Comparison of ENCODE assay signal across 1 cellular context in genomic region chr11:27506200-27507182, GRCh38.
TF ChIP-seq lines count a peak whose summit lies in the region.

A gene with protein sequence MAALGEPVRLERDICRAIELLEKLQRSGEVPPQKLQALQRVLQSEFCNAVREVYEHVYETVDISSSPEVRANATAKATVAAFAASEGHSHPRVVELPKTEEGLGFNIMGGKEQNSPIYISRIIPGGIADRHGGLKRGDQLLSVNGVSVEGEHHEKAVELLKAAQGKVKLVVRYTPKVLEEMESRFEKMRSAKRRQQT (minus strand): TSS chr11:27506769. CDS start chr11:27506752, 17 bp downstream.

TF ChIP-seq in HepG2, 621 proteins besides CTCF, POLR2A, EP300 and RAD21 (continued from another document and continues in another):
- TF ChIP-seq ZNF234 (CRISPR knock-in tag; conservative IDR thresholded peaks at IDR 0.05) (no peak), GTF3A (CRISPR knock-in tag; conservative IDR thresholded peaks at IDR 0.05) (0 out of 2 replicates have a peak, but pooled peaks have one; percentile 25), ZNF615 (CRISPR knock-in tag; IDR thresholded peaks at IDR 0.05; ENCODE audit: borderline replicate concordance) (no peak; the same call in 1 of the 2 replicates), ZNF773 (CRISPR knock-in tag; IDR thresholded peaks at IDR 0.05; ENCODE audit: borderline replicate concordance) (no peak), MEIS2 (CRISPR knock-in tag; IDR thresholded peaks at IDR 0.05) (no peak), MAF1 (CRISPR knock-in tag; IDR thresholded peaks at IDR 0.05; ENCODE audit: borderline replicate concordance) (peak; percentile 63; the same call in 1 of the 2 replicates), ZNF468 (CRISPR knock-in tag; IDR thresholded peaks at IDR 0.05) (no peak), FOXK2 (IDR thresholded peaks at IDR 0.05) (no peak), ZNF605 (CRISPR knock-in tag; IDR thresholded peaks at IDR 0.05) (peak; percentile 85), ZSCAN21 (CRISPR knock-in tag; IDR thresholded peaks at IDR 0.05; ENCODE audit: borderline replicate concordance) (peak; percentile 74), ZFP82 (CRISPR knock-in tag; IDR thresholded peaks at IDR 0.05; ENCODE audit: borderline replicate concordance) (no peak; the same call in 1 of the 2 replicates), ZBTB8A (CRISPR knock-in tag; IDR thresholded peaks at IDR 0.05; ENCODE audit: borderline replicate concordance, low read depth) (no peak; the same call in 1 of the 2 replicates), MAFK (conservative IDR thresholded peaks at IDR 0.05 in 1 of 2, IDR thresholded peaks at IDR 0.05 in 1 of 2; ENCODE audit: low read length in 2 of 2) (no peak), ZBTB4 (CRISPR knock-in tag; IDR thresholded peaks at IDR 0.05; ENCODE audit: borderline replicate concordance) (peak; percentile 58; the same call in 1 of the 2 replicates), ZNF256 (CRISPR knock-in tag; conservative IDR thresholded peaks at IDR 0.05) (no peak; the same call in 1 of the 2 replicates), PCBP2 (optimal IDR thresholded peaks at IDR 0.05; ENCODE audit: low read depth, low read length, poor library complexity, severe bottlenecking) (no peak), JDP2 (CRISPR knock-in tag; IDR thresholded peaks at IDR 0.05; ENCODE audit: borderline replicate concordance) (no peak), ZNF260 (CRISPR knock-in tag; IDR thresholded peaks at IDR 0.05; ENCODE audit: borderline replicate concordance, low read depth) (no peak), POLR2AphosphoS2 (IDR thresholded peaks at IDR 0.05; ENCODE audit: low read depth, low read length) (no peak), PAX8 (CRISPR knock-in tag; IDR thresholded peaks at IDR 0.05; ENCODE audit: borderline replicate concordance) (no peak), TEAD3 (CRISPR knock-in tag; optimal IDR thresholded peaks at IDR 0.05; ENCODE audit: borderline replicate concordance) (no peak), PCBP1 (IDR thresholded peaks at IDR 0.05; ENCODE audit: borderline replicate concordance, low read depth, low read length) (0 out of 2 replicates have a peak, but pooled peaks have one; percentile 69), ZNF589 (CRISPR knock-in tag; conservative IDR thresholded peaks at IDR 0.05) (no peak), ZNF646 (CRISPR knock-in tag; IDR thresholded peaks at IDR 0.05) (no peak), ZNF737 (CRISPR knock-in tag; IDR thresholded peaks at IDR 0.05; ENCODE audit: borderline replicate concordance) (no peak; the same call in 1 of the 2 replicates), PAWR (CRISPR knock-in tag; IDR thresholded peaks at IDR 0.05; ENCODE audit: borderline replicate concordance) (no peak), RBM39 (IDR thresholded peaks at IDR 0.05; ENCODE audit: low read depth, low read length, poor library complexity, severe bottlenecking) (no peak), ZNF7 (CRISPR knock-in tag; IDR thresholded peaks at IDR 0.05) (no peak), HOXA5 (CRISPR knock-in tag; IDR thresholded peaks at IDR 0.05) (peak; percentile 87), ZNF17 (CRISPR knock-in tag; IDR thresholded peaks at IDR 0.05) (no peak), ZBTB1 (CRISPR knock-in tag; IDR thresholded peaks at IDR 0.05; ENCODE audit: borderline replicate concordance) (no peak), THYN1 (CRISPR knock-in tag; IDR thresholded peaks at IDR 0.05; ENCODE audit: borderline replicate concordance, low read depth) (no peak), GFI1 (CRISPR knock-in tag; IDR thresholded peaks at IDR 0.05; ENCODE audit: borderline replicate concordance) (peak; percentile 56; the same call in 1 of the 2 replicates), TOE1 (CRISPR knock-in tag; IDR thresholded peaks at IDR 0.05) (peak; percentile 52; the same call in 1 of the 2 replicates), CREB1 (IDR thresholded peaks at IDR 0.05) (peak; percentile 89), CREB1 (CRISPR knock-in tag; IDR thresholded peaks at IDR 0.05) (peak; percentile 97), ARID2 (CRISPR knock-in tag; IDR thresholded peaks at IDR 0.05; ENCODE audit: borderline replicate concordance) (peak; percentile 76; the same call in 1 of the 2 replicates), MXI1 (IDR thresholded peaks at IDR 0.05; ENCODE audit: borderline replicate concordance, low read depth, low read length) (peak; percentile 8; the same call in 2 of the 3 replicates), ZNF512 (CRISPR knock-in tag; IDR thresholded peaks at IDR 0.05) (no peak), HMG20B (CRISPR knock-in tag; conservative IDR thresholded peaks at IDR 0.05) (no peak), ZNF12 (CRISPR knock-in tag; IDR thresholded peaks at IDR 0.05) (no peak), REPIN1 (CRISPR knock-in tag; IDR thresholded peaks at IDR 0.05; ENCODE audit: borderline replicate concordance, low read depth) (peak; percentile 93)
- TF ChIP-seq, protein P1, sequence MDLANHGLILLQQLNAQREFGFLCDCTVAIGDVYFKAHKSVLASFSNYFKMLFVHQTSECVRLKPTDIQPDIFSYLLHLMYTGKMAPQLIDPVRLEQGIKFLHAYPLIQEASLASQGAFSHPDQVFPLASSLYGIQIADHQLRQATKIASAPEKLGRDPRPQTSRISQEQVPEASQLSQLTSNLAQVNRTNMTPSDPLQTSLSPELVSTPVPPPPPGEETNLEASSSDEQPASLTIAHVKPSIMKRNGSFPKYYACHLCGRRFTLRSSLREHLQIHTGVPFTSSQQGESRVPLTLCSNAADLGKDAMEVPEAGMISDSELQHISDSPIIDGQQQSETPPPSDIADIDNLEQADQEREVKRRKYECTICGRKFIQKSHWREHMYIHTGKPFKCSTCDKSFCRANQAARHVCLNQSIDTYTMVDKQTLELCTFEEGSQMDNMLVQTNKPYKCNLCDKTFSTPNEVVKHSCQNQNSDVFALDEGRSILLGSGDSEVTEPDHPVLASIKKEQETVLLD (CRISPR knock-in tag; IDR thresholded peaks at IDR 0.05; ENCODE audit: low read depth) = no peak
- TF ChIP-seq, protein P2, sequence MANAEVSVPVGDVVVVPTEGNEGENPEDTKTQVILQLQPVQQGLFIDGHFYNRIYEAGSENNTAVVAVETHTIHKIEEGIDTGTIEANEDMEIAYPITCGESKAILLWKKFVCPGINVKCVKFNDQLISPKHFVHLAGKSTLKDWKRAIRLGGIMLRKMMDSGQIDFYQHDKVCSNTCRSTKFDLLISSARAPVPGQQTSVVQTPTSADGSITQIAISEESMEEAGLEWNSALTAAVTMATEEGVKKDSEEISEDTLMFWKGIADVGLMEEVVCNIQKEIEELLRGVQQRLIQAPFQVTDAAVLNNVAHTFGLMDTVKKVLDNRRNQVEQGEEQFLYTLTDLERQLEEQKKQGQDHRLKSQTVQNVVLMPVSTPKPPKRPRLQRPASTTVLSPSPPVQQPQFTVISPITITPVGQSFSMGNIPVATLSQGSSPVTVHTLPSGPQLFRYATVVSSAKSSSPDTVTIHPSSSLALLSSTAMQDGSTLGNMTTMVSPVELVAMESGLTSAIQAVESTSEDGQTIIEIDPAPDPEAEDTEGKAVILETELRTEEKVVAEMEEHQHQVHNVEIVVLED (CRISPR knock-in tag; IDR thresholded peaks at IDR 0.05; ENCODE audit: borderline replicate concordance) = no peak
- TF ChIP-seq, protein P3, sequence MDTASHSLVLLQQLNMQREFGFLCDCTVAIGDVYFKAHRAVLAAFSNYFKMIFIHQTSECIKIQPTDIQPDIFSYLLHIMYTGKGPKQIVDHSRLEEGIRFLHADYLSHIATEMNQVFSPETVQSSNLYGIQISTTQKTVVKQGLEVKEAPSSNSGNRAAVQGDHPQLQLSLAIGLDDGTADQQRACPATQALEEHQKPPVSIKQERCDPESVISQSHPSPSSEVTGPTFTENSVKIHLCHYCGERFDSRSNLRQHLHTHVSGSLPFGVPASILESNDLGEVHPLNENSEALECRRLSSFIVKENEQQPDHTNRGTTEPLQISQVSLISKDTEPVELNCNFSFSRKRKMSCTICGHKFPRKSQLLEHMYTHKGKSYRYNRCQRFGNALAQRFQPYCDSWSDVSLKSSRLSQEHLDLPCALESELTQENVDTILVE (CRISPR knock-in tag; IDR thresholded peaks at IDR 0.05) = peak; percentile 53; the same call in 1 of the 2 replicates
- TF ChIP-seq, protein P4, sequence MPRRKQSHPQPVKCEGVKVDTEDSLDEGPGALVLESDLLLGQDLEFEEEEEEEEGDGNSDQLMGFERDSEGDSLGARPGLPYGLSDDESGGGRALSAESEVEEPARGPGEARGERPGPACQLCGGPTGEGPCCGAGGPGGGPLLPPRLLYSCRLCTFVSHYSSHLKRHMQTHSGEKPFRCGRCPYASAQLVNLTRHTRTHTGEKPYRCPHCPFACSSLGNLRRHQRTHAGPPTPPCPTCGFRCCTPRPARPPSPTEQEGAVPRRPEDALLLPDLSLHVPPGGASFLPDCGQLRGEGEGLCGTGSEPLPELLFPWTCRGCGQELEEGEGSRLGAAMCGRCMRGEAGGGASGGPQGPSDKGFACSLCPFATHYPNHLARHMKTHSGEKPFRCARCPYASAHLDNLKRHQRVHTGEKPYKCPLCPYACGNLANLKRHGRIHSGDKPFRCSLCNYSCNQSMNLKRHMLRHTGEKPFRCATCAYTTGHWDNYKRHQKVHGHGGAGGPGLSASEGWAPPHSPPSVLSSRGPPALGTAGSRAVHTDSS (CRISPR knock-in tag; conservative IDR thresholded peaks at IDR 0.05) = no peak
